1 cellular context compared by ENCODE assay signal in the genomic region with DNA sequence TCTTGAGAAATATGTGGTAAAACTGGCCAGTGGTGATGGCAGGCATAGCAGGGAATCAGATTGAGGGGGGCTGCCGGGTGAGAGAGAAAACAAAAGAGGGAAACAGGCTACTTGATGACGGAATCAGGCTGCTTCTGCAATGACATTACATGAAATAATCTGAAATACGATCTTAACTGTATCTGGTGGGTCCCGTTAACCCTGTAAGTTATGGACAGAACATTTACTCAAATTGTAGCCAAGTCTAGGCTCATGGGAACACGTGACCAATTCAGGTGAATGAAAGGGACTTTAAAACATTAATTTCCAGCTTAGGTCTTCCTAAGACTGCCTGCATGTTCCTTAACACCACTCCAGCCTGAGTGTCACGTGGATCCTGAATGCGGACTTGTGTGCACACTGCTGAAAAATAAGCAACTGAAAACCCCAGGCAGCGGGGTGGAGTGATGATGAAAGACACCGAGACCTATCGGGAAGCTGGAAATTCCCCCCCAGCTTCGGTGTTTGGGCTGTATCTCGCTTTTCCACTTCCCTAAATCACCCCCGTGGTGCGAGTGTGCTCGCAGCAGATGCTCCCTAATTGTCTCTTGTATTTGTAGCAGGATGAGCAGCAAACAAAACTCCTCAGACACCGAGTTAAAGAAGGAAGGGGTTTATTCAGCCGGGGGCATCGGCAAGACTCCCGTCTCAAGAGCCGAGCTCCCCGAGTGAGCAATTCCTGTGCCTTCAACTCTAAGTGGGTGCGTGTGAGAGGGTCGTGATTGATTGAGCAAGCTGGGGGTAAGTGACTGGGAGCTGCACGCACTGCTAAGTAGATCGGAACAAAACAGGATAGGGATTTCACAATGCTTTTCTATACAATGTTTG.
TF ChIP-seq lines count a peak whose summit lies in the region.

No MANE protein-coding gene starts in this region.

TF ChIP-seq in K562, 482 proteins besides CTCF, POLR2A, EP300 and RAD21 (continued from another document):
- TF ChIP-seq, protein P1, sequence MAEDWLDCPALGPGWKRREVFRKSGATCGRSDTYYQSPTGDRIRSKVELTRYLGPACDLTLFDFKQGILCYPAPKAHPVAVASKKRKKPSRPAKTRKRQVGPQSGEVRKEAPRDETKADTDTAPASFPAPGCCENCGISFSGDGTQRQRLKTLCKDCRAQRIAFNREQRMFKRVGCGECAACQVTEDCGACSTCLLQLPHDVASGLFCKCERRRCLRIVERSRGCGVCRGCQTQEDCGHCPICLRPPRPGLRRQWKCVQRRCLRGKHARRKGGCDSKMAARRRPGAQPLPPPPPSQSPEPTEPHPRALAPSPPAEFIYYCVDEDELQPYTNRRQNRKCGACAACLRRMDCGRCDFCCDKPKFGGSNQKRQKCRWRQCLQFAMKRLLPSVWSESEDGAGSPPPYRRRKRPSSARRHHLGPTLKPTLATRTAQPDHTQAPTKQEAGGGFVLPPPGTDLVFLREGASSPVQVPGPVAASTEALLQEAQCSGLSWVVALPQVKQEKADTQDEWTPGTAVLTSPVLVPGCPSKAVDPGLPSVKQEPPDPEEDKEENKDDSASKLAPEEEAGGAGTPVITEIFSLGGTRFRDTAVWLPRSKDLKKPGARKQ (CRISPR knock-in tag; IDR thresholded peaks at IDR 0.05) = no peak
- TF ChIP-seq NCOR1 (IDR thresholded peaks at IDR 0.05) = no peak
- TF ChIP-seq, protein P2, sequence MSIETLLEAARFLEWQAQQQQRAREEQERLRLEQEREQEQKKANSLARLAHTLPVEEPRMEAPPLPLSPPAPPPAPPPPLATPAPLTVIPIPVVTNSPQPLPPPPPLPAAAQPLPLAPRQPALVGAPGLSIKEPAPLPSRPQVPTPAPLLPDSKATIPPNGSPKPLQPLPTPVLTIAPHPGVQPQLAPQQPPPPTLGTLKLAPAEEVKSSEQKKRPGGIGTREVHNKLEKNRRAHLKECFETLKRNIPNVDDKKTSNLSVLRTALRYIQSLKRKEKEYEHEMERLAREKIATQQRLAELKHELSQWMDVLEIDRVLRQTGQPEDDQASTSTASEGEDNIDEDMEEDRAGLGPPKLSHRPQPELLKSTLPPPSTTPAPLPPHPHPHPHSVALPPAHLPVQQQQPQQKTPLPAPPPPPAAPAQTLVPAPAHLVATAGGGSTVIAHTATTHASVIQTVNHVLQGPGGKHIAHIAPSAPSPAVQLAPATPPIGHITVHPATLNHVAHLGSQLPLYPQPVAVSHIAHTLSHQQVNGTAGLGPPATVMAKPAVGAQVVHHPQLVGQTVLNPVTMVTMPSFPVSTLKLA (conservative IDR thresholded peaks at IDR 0.05) = no peak; a peak in 2 of 4 replicates
- TF ChIP-seq BHLHE40 (IDR thresholded peaks at IDR 0.05; ENCODE audit: low read length) = peak; percentile 42; the same call in 1 of the 2 replicates
- no peak for TF ChIP-seq ZNF583 (CRISPR knock-in tag; IDR thresholded peaks at IDR 0.05)
- no peak for TF ChIP-seq BRCA1 (IDR thresholded peaks at IDR 0.05)
- no peak for TF ChIP-seq BRCA1 (CRISPR knock-in tag; IDR thresholded peaks at IDR 0.05)
- TF ChIP-seq, protein P3, sequence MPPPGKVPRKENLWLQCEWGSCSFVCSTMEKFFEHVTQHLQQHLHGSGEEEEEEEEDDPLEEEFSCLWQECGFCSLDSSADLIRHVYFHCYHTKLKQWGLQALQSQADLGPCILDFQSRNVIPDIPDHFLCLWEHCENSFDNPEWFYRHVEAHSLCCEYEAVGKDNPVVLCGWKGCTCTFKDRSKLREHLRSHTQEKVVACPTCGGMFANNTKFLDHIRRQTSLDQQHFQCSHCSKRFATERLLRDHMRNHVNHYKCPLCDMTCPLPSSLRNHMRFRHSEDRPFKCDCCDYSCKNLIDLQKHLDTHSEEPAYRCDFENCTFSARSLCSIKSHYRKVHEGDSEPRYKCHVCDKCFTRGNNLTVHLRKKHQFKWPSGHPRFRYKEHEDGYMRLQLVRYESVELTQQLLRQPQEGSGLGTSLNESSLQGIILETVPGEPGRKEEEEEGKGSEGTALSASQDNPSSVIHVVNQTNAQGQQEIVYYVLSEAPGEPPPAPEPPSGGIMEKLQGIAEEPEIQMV (tag; conservative IDR thresholded peaks at IDR 0.05; ENCODE audit: low read depth) = no peak
- TF ChIP-seq, protein P4, sequence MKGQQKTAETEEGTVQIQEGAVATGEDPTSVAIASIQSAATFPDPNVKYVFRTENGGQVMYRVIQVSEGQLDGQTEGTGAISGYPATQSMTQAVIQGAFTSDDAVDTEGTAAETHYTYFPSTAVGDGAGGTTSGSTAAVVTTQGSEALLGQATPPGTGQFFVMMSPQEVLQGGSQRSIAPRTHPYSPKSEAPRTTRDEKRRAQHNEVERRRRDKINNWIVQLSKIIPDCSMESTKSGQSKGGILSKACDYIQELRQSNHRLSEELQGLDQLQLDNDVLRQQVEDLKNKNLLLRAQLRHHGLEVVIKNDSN (CRISPR knock-in tag; IDR thresholded peaks at IDR 0.05) = peak; percentile 41
- no peak for TF ChIP-seq DACH1 (IDR thresholded peaks at IDR 0.05; ENCODE audit: partially characterized antibody)
- TF ChIP-seq, protein P5, sequence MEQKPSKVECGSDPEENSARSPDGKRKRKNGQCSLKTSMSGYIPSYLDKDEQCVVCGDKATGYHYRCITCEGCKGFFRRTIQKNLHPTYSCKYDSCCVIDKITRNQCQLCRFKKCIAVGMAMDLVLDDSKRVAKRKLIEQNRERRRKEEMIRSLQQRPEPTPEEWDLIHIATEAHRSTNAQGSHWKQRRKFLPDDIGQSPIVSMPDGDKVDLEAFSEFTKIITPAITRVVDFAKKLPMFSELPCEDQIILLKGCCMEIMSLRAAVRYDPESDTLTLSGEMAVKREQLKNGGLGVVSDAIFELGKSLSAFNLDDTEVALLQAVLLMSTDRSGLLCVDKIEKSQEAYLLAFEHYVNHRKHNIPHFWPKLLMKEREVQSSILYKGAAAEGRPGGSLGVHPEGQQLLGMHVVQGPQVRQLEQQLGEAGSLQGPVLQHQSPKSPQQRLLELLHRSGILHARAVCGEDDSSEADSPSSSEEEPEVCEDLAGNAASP (IDR thresholded peaks at IDR 0.05) = no peak
- no peak for TF ChIP-seq TFAM (CRISPR knock-in tag; conservative IDR thresholded peaks at IDR 0.05)
- no peak for TF ChIP-seq TEAD2 (tag; IDR thresholded peaks at IDR 0.05)
- no peak for TF ChIP-seq GABPB2 (CRISPR knock-in tag; conservative IDR thresholded peaks at IDR 0.05)
- TF ChIP-seq SMARCE1 (IDR thresholded peaks at IDR 0.05) = 0 out of 2 replicates have a peak, but pooled peaks have one; percentile 15
- peak; percentile 21; the same call in 1 of the 2 replicates for TF ChIP-seq CEBPB (tag; IDR thresholded peaks at IDR 0.05)
- TF ChIP-seq, protein P6, sequence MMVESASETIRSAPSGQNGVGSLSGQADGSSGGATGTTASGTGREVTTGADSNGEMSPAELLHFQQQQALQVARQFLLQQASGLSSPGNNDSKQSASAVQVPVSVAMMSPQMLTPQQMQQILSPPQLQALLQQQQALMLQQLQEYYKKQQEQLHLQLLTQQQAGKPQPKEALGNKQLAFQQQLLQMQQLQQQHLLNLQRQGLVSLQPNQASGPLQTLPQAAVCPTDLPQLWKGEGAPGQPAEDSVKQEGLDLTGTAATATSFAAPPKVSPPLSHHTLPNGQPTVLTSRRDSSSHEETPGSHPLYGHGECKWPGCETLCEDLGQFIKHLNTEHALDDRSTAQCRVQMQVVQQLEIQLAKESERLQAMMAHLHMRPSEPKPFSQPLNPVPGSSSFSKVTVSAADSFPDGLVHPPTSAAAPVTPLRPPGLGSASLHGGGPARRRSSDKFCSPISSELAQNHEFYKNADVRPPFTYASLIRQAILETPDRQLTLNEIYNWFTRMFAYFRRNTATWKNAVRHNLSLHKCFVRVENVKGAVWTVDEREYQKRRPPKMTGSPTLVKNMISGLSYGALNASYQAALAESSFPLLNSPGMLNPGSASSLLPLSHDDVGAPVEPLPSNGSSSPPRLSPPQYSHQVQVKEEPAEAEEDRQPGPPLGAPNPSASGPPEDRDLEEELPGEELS (CRISPR knock-in tag; IDR thresholded peaks at IDR 0.05; ENCODE audit: borderline replicate concordance) = no peak
- no peak for TF ChIP-seq CTBP1 (IDR thresholded peaks at IDR 0.05; ENCODE audit: borderline replicate concordance)
- no peak for TF ChIP-seq NBN (IDR thresholded peaks at IDR 0.05; ENCODE audit: low read depth)
- no peak for TF ChIP-seq MCM5 (IDR thresholded peaks at IDR 0.05; ENCODE audit: low read depth)
- no peak for TF ChIP-seq ZC3H8 (IDR thresholded peaks at IDR 0.05)
- TF ChIP-seq, protein P7, sequence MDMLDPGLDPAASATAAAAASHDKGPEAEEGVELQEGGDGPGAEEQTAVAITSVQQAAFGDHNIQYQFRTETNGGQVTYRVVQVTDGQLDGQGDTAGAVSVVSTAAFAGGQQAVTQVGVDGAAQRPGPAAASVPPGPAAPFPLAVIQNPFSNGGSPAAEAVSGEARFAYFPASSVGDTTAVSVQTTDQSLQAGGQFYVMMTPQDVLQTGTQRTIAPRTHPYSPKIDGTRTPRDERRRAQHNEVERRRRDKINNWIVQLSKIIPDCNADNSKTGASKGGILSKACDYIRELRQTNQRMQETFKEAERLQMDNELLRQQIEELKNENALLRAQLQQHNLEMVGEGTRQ (CRISPR knock-in tag; IDR thresholded peaks at IDR 0.05) = peak; percentile 47
- TF ChIP-seq, protein P8, sequence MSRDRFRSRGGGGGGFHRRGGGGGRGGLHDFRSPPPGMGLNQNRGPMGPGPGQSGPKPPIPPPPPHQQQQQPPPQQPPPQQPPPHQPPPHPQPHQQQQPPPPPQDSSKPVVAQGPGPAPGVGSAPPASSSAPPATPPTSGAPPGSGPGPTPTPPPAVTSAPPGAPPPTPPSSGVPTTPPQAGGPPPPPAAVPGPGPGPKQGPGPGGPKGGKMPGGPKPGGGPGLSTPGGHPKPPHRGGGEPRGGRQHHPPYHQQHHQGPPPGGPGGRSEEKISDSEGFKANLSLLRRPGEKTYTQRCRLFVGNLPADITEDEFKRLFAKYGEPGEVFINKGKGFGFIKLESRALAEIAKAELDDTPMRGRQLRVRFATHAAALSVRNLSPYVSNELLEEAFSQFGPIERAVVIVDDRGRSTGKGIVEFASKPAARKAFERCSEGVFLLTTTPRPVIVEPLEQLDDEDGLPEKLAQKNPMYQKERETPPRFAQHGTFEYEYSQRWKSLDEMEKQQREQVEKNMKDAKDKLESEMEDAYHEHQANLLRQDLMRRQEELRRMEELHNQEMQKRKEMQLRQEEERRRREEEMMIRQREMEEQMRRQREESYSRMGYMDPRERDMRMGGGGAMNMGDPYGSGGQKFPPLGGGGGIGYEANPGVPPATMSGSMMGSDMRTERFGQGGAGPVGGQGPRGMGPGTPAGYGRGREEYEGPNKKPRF (IDR thresholded peaks at IDR 0.05; ENCODE audit: low read depth, low read length) = no peak
- TF ChIP-seq, protein P9, sequence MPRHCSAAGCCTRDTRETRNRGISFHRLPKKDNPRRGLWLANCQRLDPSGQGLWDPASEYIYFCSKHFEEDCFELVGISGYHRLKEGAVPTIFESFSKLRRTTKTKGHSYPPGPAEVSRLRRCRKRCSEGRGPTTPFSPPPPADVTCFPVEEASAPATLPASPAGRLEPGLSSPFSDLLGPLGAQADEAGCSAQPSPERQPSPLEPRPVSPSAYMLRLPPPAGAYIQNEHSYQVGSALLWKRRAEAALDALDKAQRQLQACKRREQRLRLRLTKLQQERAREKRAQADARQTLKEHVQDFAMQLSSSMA (CRISPR knock-in tag; IDR thresholded peaks at IDR 0.05) = no peak
- no peak for TF ChIP-seq FIP1L1 (IDR thresholded peaks at IDR 0.05; ENCODE audit: low read depth, low read length, poor library complexity, severe bottlenecking)
- no peak for TF ChIP-seq MTA2 (IDR thresholded peaks at IDR 0.05; ENCODE audit: low read depth)
TF ChIP-seq in K562: peak in this region for 22.
